29 cellular contexts compared by ENCODE assay signal in genomic region chr5:178564842-178565550, GRCh38. TPM values are rescaled to one million over a fixed set of nuclear protein-coding genes. Genes with fewer than 3 reads are reported as not detected.
"Had no signal": no experiment of that assay in that cellular context is flagged by ENCODE, and none has a peak within 500 bp of the region (broad histone marks: within the 10 kb centered on the region; RNA-seq: fewer than 3 reads in every experiment).

No MANE protein-coding gene starts in this region.

- H3K4me3 ChIP-seq: gastroesophageal sphincter, heart left ventricle, lower lobe of right lung, stomach, suprapubic skin, tibial nerve, uterus had no signal

- H3K27ac ChIP-seq: gastroesophageal sphincter, heart left ventricle, lower lobe of right lung, parathyroid adenoma, stomach, suprapubic skin, tibial nerve, uterus had no signal

- H3K36me3 ChIP-seq: gastroesophageal sphincter, heart left ventricle, lower lobe of right lung, stomach, suprapubic skin, tibial nerve, uterus had no signal

- H3K9ac ChIP-seq: parathyroid adenoma had no signal

- H3K27me3 ChIP-seq: suprapubic skin, tibial nerve, uterus had no signal

- DNase-seq: activated B cell treated with CpG ODN at 0.5 μM for 24 hours; activated CD4-positive, alpha-beta T cell treated with anti-CD3 and anti-CD28 coated beads for 36 hours; activated CD4-positive, alpha-beta T cell treated with anti-CD3 and anti-CD28 coated beads, Interleukin-2, amount 50 U/mL, for 4 hours; activated CD8-positive, alpha-beta memory T cell treated with anti-CD3 and anti-CD28 coated beads, Interleukin-2, amount 50 U/mL, for 48 hours; activated naive CD4-positive, alpha-beta T cell treated with Interleukin-2 at 50 U/mL for 16 hours; activated naive CD8-positive, alpha-beta T cell treated with anti-CD3 and anti-CD28 coated beads for 36 hours; activated T-cell treated with anti-CD3 and anti-CD28 coated beads, Interleukin-2, amount 50 U/mL, for 4 hours; central memory CD4-positive, alpha-beta T cell; dermis blood vessel endothelial cell; effector CD8-positive, alpha-beta T cell; heart left ventricle; kidney; lower lobe of right lung; nucleus accumbens; right cardiac atrium; stimulated activated CD4-positive, alpha-beta T cell treated with anti-CD3 and anti-CD28 coated beads, Interleukin-1b, Interleukin-23, amount 100 ng/mL, for 48 hours; stomach; T-helper 1 cell; uterus had no signal

- H2AFZ ChIP-seq: parathyroid adenoma had no signal

- H3K79me2 ChIP-seq: parathyroid adenoma had no signal

- FAIRE-seq: astrocyte, kidney had no signal

- H3K9me3 ChIP-seq: gastroesophageal sphincter, heart left ventricle, lower lobe of right lung, stomach, suprapubic skin, uterus had no signal

- ATAC-seq: activated CD4-positive, alpha-beta T cell treated with anti-CD3 and anti-CD28 coated beads for 36 hours; activated T-cell treated with anti-CD3 and anti-CD28 coated beads, Interleukin-2, amount 50 U/mL, for 4 hours; gastroesophageal sphincter; heart left ventricle; left lobe of liver; lower lobe of right lung; naive thymus-derived CD8-positive, alpha-beta T cell; right cardiac atrium; stimulated activated effector memory CD8-positive, alpha-beta T cell treated with anti-CD3 and anti-CD28 coated beads, Interleukin-12 subunit alpha, Interleukin-12 subunit beta, amount 100 ng/mL, for 72 hours had no signal

- H3K4me1 ChIP-seq: gastroesophageal sphincter, heart left ventricle, lower lobe of right lung, parathyroid adenoma, stomach, suprapubic skin, tibial nerve, uterus had no signal

RNA-seq across cellular contexts. Expression of gene COL23A1, which starts 25.2 kb away (rescaled TPM):
- total RNA-seq: activated B cell treated with CpG ODN at 0.5 μM for 24 hours; activated CD4-positive, alpha-beta T cell treated with anti-CD3 and anti-CD28 coated beads for 36 hours; activated T-cell treated with anti-CD3 and anti-CD28 coated beads, Interleukin-2, amount 50 U/mL, for 4 hours; activated T-helper 2 cell treated with anti-CD3 and anti-CD28 coated beads, Interferon-gamma antibody, Interleukin-2, Interleukin-4, amounts not matched to agents 10 μg/mL and 5 μg/mL and 100 μg/mL, durations not matched to agents 14 hours and 24 hours and 36 hours; pulmonary artery endothelial cell had no signal
